ENCODE assay signal across 21 cellular contexts in the genomic region with DNA sequence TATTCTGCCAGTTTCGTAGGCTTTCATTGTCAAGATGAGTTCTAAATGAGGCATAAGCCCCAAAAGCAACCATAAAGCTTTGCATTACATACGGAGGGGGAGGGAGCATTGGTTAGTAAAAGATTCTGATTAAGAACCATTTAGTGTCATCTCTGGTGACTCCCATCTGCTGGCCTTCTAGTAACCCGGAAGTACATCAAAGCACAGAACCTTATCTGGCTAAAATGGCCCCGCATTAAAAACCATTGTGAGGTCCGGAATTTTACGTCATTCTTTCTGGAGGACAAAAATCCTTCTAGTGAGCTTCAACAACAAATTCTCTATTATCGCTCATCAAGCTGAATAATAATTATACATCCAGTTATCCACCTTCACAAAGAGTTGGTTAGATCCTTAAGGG. TPM values are rescaled to one million over a fixed set of nuclear protein-coding genes. Genes with fewer than 3 reads are reported as not detected.
DNase-seq lines count a peak whose midpoint lies in the region; ATAC-seq, FAIRE-seq and TF ChIP-seq lines count a peak whose summit lies in the region.
"Had no signal": no experiment of that assay in that cellular context is flagged by ENCODE, and none has a peak within 500 bp of the region (broad histone marks: within the 10 kb centered on the region; RNA-seq: fewer than 3 reads in every experiment).

No MANE protein-coding gene starts in this region.

- no peak for TF ChIP-seq CTCF in HepG2 (CRISPR knock-in tag; IDR thresholded peaks at IDR 0.05)
- no peak for TF ChIP-seq CTCF in right lobe of liver (IDR thresholded peaks at IDR 0.05)
- TF ChIP-seq CTCF in nephron (IDR thresholded peaks at IDR 0.05; ENCODE audit: unreplicated experiment in 3 of 3): no peak
- no peak for TF ChIP-seq CTCF in adrenal gland (IDR thresholded peaks at IDR 0.05)

- H3K27ac ChIP-seq in HepG2 (ENCODE audit: extremely low read length, insufficient read depth, low read length) (no peak overlapping the region), right lobe of liver (no peak overlapping the region), caudate nucleus (ENCODE audit: low read depth, low read length) (peak overlapping the region; percentile 73), adrenal gland (no peak overlapping the region)
- H3K27ac ChIP-seq: 22Rv1, A549, BLaER1, GM23248 had no signal

- H3K4me3 ChIP-seq in HepG2 (replicated peaks in 1 of 3; ENCODE audit: insufficient read depth in 1 of 3, low read depth in 2 of 3, low read length in 3 of 3) (no peak overlapping the region), right lobe of liver (no peak overlapping the region), adrenal gland (no peak overlapping the region)
- H3K4me3 ChIP-seq: A549, BLaER1, GM23248, HAP-1 had no signal

- POLR2A ChIA-PET in HepG2 (lab: Yijun Ruan, JAX): no interaction called here

- 41% methylated on average over 7 of the region's 7 CpGs for WGBS in HepG2 (ENCODE audit: low lambda C conversion rate)
- WGBS in right lobe of liver (ENCODE audit: insufficient coverage, low coverage, low lambda C conversion rate, missing lambda C conversion rate): 83% methylated on average over 6 of the region's 7 CpGs
- WGBS in adrenal gland, 4 donors: 89 to 94% (median 93%) methylated on average over 7 of the region's 7 CpGs

- CTCF ChIA-PET in HepG2 (lab: Yijun Ruan, JAX; ENCODE audit: low intra/inter-chr PET ratio, low total read pairs): no interaction called here

- no peak overlapping the region for H3K9ac ChIP-seq in HepG2 (ENCODE audit: insufficient read depth, low read depth, low read length)
- H3K9ac ChIP-seq: BLaER1, GM23248 had no signal

- H3K4me1 Mint-ChIP-seq in nephron: peaks cover 59% of the 10 kb centered on the region
- H3K4me1 Mint-ChIP-seq: CD4-positive, alpha-beta memory T cell had no signal

- BruUV-seq in HepG2 (replicated peaks; lab: Mats Ljungman, UMichigan): no TSS peak

- TF ChIP-seq POLR2A in HepG2 (IDR thresholded peaks at IDR 0.05; ENCODE audit: insufficient read depth in 1 of 2, low read depth in 2 of 2, low read length in 2 of 2) (no peak), right lobe of liver (IDR thresholded peaks at IDR 0.05) (no peak), adrenal gland (IDR thresholded peaks at IDR 0.05) (no peak)

- ATAC-seq in HepG2 (no peak), right lobe of liver (no peak)
- ATAC-seq: A549 had no signal

- H3K9me3 ChIP-seq in HepG2 (ENCODE audit: low read length): no peaks in the 10 kb centered on the region
- no peaks in the 10 kb centered on the region for H3K9me3 ChIP-seq in right lobe of liver
- no peaks in the 10 kb centered on the region for H3K9me3 ChIP-seq in adrenal gland (replicated peaks in 1 of 3)
- H3K9me3 ChIP-seq: A549, BLaER1, HAP-1 had no signal

- no peak overlapping the region for H3K4me2 ChIP-seq in HepG2 (ENCODE audit: low read depth, low read length)
- H3K4me2 ChIP-seq: A549, BLaER1 had no signal

- TF ChIP-seq RAD21 in HepG2 (CRISPR knock-in tag; IDR thresholded peaks at IDR 0.05): no peak

- H3K36me3 ChIP-seq in HepG2 (replicated peaks in 1 of 2; ENCODE audit: control insufficient read depth in 1 of 2, insufficient read depth in 2 of 2, low read length in 2 of 2): no peaks in the 10 kb centered on the region
- H3K36me3 ChIP-seq in right lobe of liver: no peaks in the 10 kb centered on the region
- no peaks in the 10 kb centered on the region for H3K36me3 ChIP-seq in adrenal gland (replicated peaks in 1 of 2)
- H3K36me3 ChIP-seq: BLaER1, HAP-1 had no signal

- H4K20me1 ChIP-seq in HepG2 (ENCODE audit: insufficient read depth, low read length): no peaks in the 10 kb centered on the region
- H4K20me1 ChIP-seq: BLaER1 had no signal

- no peaks in the 10 kb centered on the region for H3K36me3 Mint-ChIP-seq in nephron (ENCODE audit: low read depth)
- H3K36me3 Mint-ChIP-seq: CD14-positive monocyte; CD4-positive, alpha-beta memory T cell had no signal

- no peaks in the 10 kb centered on the region for H3K27me3 Mint-ChIP-seq in nephron (ENCODE audit: low read depth)

- no peak overlapping the region for H2AFZ ChIP-seq in HepG2 (ENCODE audit: low read length)
- H2AFZ ChIP-seq: GM23248 had no signal

- no peaks in the 10 kb centered on the region for H3K9me3 Mint-ChIP-seq in nephron
- H3K9me3 Mint-ChIP-seq: CD4-positive, alpha-beta memory T cell had no signal

- DNase-seq in HepG2 (ENCODE audit: low spot score) (no peak), right lobe of liver (no peak), caudate nucleus (lab: John Stamatoyannopoulos, UW) (no peak), SW480 (ENCODE audit: low spot score) (no peak), adrenal gland (no peak), medulla oblongata (ENCODE audit: extremely low spot score) (no peak), head of caudate nucleus (no peak)
- DNase-seq: CD4-positive, alpha-beta memory T cell; DMS153; DMS79; GDM1; GM23248 had no signal

- intact Hi-C loops in HepG2 (cut with micrococcal nuclease; ENCODE audit: unreplicated experiment) (no loop called here), right lobe of liver (cut with DNase I) (no loop called here), adrenal gland (cut with DNase I) (no loop called here), head of caudate nucleus (cut with DNase I) (no loop called here)

- no peaks in the 10 kb centered on the region for H3K79me2 ChIP-seq in HepG2 (ENCODE audit: insufficient read depth, low read length)

- H3K4me1 ChIP-seq in HepG2 (ENCODE audit: insufficient read depth, low read length): peaks cover 21% of the 10 kb centered on the region
- H3K4me1 ChIP-seq in right lobe of liver: peaks cover 0 to 13% (median 4%) of the 10 kb centered on the region in 4 donors
- peaks cover 0 to 7% of the 10 kb centered on the region in 2 donors for H3K4me1 ChIP-seq in adrenal gland (replicated peaks in 1 of 2)

- in situ Hi-C loops in HepG2 (cut with HindIII; ENCODE audit: extremely low pct_ligation_motif_present, low pct_unique_long_range_greater_than_20kb): no loop called here

- no peak for FAIRE-seq in HepG2 (lab: Jason Lieb, UNC)
- FAIRE-seq: A549, GM19239 had no signal

- peaks cover 0 to 18% of the 10 kb centered on the region in 2 experiments; a peak in 2 of 5 replicates for H3K27me3 ChIP-seq in HepG2 (ENCODE audit: control insufficient read depth in 1 of 2, insufficient read depth in 2 of 2, low read length in 2 of 2)
- no peaks in the 10 kb centered on the region for H3K27me3 ChIP-seq in right lobe of liver
- H3K27me3 ChIP-seq in adrenal gland: no peaks in the 10 kb centered on the region
- H3K27me3 ChIP-seq: BLaER1 had no signal

- no peak overlapping the region for H3K4me3 Mint-ChIP-seq in nephron
- H3K4me3 Mint-ChIP-seq: CD14-positive monocyte; CD4-positive, alpha-beta memory T cell had no signal

- H3K27ac Mint-ChIP-seq in nephron: peak overlapping the region in 2 of 3 experiments; percentile 99
- H3K27ac Mint-ChIP-seq: CD14-positive monocyte; CD4-positive, alpha-beta memory T cell had no signal

- TF ChIP-seq EP300 in HepG2 (IDR thresholded peaks at IDR 0.05; ENCODE audit: low read depth in 2 of 2, low read length in 2 of 2) (no peak), HepG2 (CRISPR knock-in tag; IDR thresholded peaks at IDR 0.05; ENCODE audit: borderline replicate concordance) (no peak)

RNA-seq across cellular contexts. Expression of a gene that starts 37.8 kb away (rescaled TPM):
- total RNA-seq in HepG2 (2016; rRNA removed; fragmentation: Illumina TruSeq; extraction: Trizol) (not detected in 2 replicates), right lobe of liver (1 to 10 TPM in 2 of 6 experiments, under 1 TPM in 4; 0.37 to 1.0 (median 0.57) TPM), adrenal gland (1 to 10 TPM in 7 of 8 donors, not detected in 1; 1.1 to 5.0 (median 3.3) TPM)
- total RNA-seq in HepG2 (2016; cell fraction: cytosol; rRNA removed; fragmentation: Illumina TruSeq; extraction: Trizol; ENCODE audit: low read depth): not detected in 2 replicates
- total RNA-seq in HepG2 (2016; cell fraction: insoluble cytoplasmic fraction; rRNA removed; fragmentation: Illumina TruSeq; extraction: Trizol): not detected in 2 replicates
- not detected in 2 replicates for total RNA-seq in HepG2 (2016; cell fraction: membrane; rRNA removed; fragmentation: Illumina TruSeq; extraction: Trizol)
- not detected in 2 replicates for total RNA-seq in HepG2 (2016; cell fraction: nucleus; rRNA removed; fragmentation: Illumina TruSeq; extraction: Trizol)
- polyA plus RNA-seq in HepG2 (2011; rRNA removed) (not detected in 2 replicates), adrenal gland (under 1 TPM; 0.20 to 0.97 (median 0.90) TPM)
- polyA plus RNA-seq in HepG2 (2011; cell fraction: cytosol; rRNA removed): not detected in 2 replicates
- polyA plus RNA-seq in HepG2 (2011; cell fraction: nucleus; rRNA removed): not detected in 2 replicates
- polyA plus RNA-seq in HepG2 (2012): not detected in 2 replicates
- not detected in 2 replicates for polyA plus RNA-seq in HepG2 (2016; cell fraction: cytosol; fragmentation: Illumina TruSeq; extraction: Trizol; ENCODE audit: low read depth)
- not detected in 2 replicates for polyA plus RNA-seq in HepG2 (2016; cell fraction: insoluble cytoplasmic fraction; fragmentation: Illumina TruSeq; extraction: Trizol; ENCODE audit: low read depth)
- not detected in 2 replicates for polyA plus RNA-seq in HepG2 (2016; cell fraction: membrane; fragmentation: Illumina TruSeq; extraction: Trizol; ENCODE audit: low read depth)
- polyA plus RNA-seq in HepG2 (2016; cell fraction: nucleus; fragmentation: Illumina TruSeq; extraction: Trizol; ENCODE audit: insufficient read depth, low read depth): not detected in 2 replicates
- not detected in 2 replicates for polyA minus RNA-seq in HepG2 (2011; rRNA and poly(A)+ RNA removed; ENCODE audit: low replicate concordance)
- polyA minus RNA-seq in HepG2 (2011; cell fraction: cytosol; rRNA and poly(A)+ RNA removed): not detected in 2 replicates
- polyA minus RNA-seq in HepG2 (2011; cell fraction: nucleus; rRNA and poly(A)+ RNA removed): not detected in 2 replicates
- total RNA-seq: Daoy, GM23248, HT-29 had no signal
- polyA plus RNA-seq: A549, CD14-positive monocyte, GM23248 had no signal
